In the genomic region with DNA sequence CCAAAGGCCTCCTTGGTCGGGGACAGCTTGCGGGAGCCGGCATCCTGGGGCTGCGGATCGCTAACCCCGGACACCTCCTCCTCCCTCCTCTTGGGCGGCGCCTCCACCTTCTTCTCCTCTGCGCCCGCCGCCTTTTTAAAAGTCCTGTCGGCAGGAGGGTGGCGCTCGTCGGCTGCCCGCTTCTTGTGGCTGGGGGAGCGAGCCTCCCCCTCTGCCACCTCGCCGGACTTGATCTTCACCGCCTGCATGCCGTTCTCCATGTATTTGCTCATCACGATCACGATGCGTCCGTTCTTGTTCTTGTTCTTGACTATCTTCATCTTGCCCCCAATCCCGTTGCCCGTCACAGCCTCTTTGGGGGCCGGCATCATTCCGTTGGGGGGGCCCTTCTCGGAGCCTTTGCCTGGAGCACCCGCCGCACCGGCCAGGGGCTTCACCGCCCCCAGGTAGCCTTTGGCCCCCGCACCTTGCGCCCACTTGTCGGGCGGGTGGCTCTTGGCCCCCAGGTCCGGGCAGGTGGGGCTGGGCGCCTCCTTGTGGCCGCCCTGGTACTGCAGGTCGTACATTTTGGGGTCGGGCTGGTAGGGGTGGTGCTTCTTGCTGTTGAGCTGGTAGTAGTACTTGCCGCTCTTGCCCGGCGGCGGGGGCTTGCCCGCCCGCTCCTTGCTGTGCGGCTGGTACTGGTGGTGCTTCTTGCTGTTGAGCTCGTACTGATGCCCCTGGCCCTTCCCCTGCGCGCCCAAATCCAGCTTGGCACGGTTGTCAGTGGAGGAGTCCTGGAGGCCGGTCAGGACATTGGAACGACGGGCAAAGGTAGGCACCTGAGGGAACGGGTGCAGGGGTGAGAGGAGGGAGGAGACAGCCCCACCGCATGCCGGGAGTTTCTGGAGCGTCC, we compare ENCODE assay signal across 1 cellular context.
TF ChIP-seq lines count a peak whose summit lies in the region.

No MANE protein-coding gene starts in this region.

TF ChIP-seq in HepG2, 621 proteins besides CTCF, POLR2A, EP300 and RAD21 (continued from another document and continues in another):
- no peak for TF ChIP-seq ZNF646 (CRISPR knock-in tag; IDR thresholded peaks at IDR 0.05)
- TF ChIP-seq EED (CRISPR knock-in tag; IDR thresholded peaks at IDR 0.05), result peak; percentile 64; the same call in 1 of the 2 replicates
- TF ChIP-seq ZFP36L2 (CRISPR knock-in tag; IDR thresholded peaks at IDR 0.05), result no peak
- TF ChIP-seq NR1H2 (CRISPR knock-in tag; IDR thresholded peaks at IDR 0.05; ENCODE audit: borderline replicate concordance, low read depth), result no peak
- no peak for TF ChIP-seq ZNF234 (CRISPR knock-in tag; conservative IDR thresholded peaks at IDR 0.05)
- no peak for TF ChIP-seq FLYWCH1 (CRISPR knock-in tag; IDR thresholded peaks at IDR 0.05)
- no peak for TF ChIP-seq FIP1L1 (IDR thresholded peaks at IDR 0.05; ENCODE audit: borderline replicate concordance, insufficient read depth, low read depth, low read length)
- no peak for TF ChIP-seq MEIS2 (CRISPR knock-in tag; IDR thresholded peaks at IDR 0.05)
- TF ChIP-seq, protein P1, sequence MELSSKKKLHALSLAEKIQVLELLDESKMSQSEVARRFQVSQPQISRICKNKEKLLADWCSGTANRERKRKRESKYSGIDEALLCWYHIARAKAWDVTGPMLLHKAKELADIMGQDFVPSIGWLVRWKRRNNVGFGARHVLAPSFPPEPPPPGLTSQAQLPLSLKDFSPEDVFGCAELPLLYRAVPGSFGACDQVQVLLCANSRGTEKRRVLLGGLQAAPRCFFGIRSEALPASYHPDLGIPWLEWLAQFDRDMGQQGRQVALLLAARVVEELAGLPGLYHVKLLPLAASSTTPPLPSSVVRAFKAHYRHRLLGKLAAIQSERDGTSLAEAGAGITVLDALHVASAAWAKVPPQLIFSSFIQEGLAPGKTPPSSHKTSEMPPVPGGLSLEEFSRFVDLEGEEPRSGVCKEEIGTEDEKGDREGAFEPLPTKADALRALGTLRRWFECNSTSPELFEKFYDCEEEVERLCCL (CRISPR knock-in tag; IDR thresholded peaks at IDR 0.05; ENCODE audit: borderline replicate concordance), result no peak
- no peak for TF ChIP-seq ZNF550 (CRISPR knock-in tag; IDR thresholded peaks at IDR 0.05; ENCODE audit: borderline replicate concordance)
- no peak for TF ChIP-seq KLF16 (CRISPR knock-in tag; IDR thresholded peaks at IDR 0.05)
- TF ChIP-seq MAFF (IDR thresholded peaks at IDR 0.05; ENCODE audit: low read depth, low read length), result no peak
- TF ChIP-seq HNF1A (IDR thresholded peaks at IDR 0.05; ENCODE audit: low read depth), result no peak
- no peak for TF ChIP-seq HNF1A (CRISPR knock-in tag; IDR thresholded peaks at IDR 0.05; ENCODE audit: borderline replicate concordance)
- no peak for TF ChIP-seq ZNF713 (CRISPR knock-in tag; IDR thresholded peaks at IDR 0.05)
- TF ChIP-seq SKI (IDR thresholded peaks at IDR 0.05; ENCODE audit: partially characterized antibody), result no peak
- TF ChIP-seq CBFB (CRISPR knock-in tag; IDR thresholded peaks at IDR 0.05), result no peak
- 0 out of 2 replicates have a peak, but pooled peaks have one; percentile 35 for TF ChIP-seq ZNF724P (CRISPR knock-in tag; IDR thresholded peaks at IDR 0.05; ENCODE audit: borderline replicate concordance)
- TF ChIP-seq FOXA1 (IDR thresholded peaks at IDR 0.05), result no peak
- no peak for TF ChIP-seq FOXA1 (CRISPR knock-in tag; IDR thresholded peaks at IDR 0.05)
- TF ChIP-seq NR2F2 (IDR thresholded peaks at IDR 0.05; ENCODE audit: borderline replicate concordance, low read depth), result no peak; the same call in 1 of the 2 replicates
- TF ChIP-seq ELK4 (CRISPR knock-in tag; IDR thresholded peaks at IDR 0.05; ENCODE audit: borderline replicate concordance), result no peak
- TF ChIP-seq ZGPAT (CRISPR knock-in tag; IDR thresholded peaks at IDR 0.05), result peak; percentile 59
- no peak for TF ChIP-seq FOXK1 (CRISPR knock-in tag; IDR thresholded peaks at IDR 0.05; ENCODE audit: borderline replicate concordance, low read depth)
- TF ChIP-seq ZNF441 (CRISPR knock-in tag; IDR thresholded peaks at IDR 0.05; ENCODE audit: borderline replicate concordance), result no peak; the same call in 1 of the 2 replicates
- no peak for TF ChIP-seq ZNF431 (CRISPR knock-in tag; IDR thresholded peaks at IDR 0.05; ENCODE audit: borderline replicate concordance, low read depth)
- TF ChIP-seq ZFP91 (CRISPR knock-in tag; IDR thresholded peaks at IDR 0.05; ENCODE audit: borderline replicate concordance), result peak; percentile 72; the same call in 1 of the 2 replicates
- no peak for TF ChIP-seq NFATC3 (CRISPR knock-in tag; IDR thresholded peaks at IDR 0.05)
- no peak for TF ChIP-seq ARID3A (IDR thresholded peaks at IDR 0.05; ENCODE audit: low read depth, low read length)
- TF ChIP-seq THAP7 (CRISPR knock-in tag; IDR thresholded peaks at IDR 0.05), result no peak
- no peak for TF ChIP-seq NFE2 (CRISPR knock-in tag; IDR thresholded peaks at IDR 0.05)
- no peak for TF ChIP-seq FOXP1 (IDR thresholded peaks at IDR 0.05)
- TF ChIP-seq FOXP1 (CRISPR knock-in tag; IDR thresholded peaks at IDR 0.05), result no peak
- TF ChIP-seq SP140L (CRISPR knock-in tag; IDR thresholded peaks at IDR 0.05; ENCODE audit: borderline replicate concordance), result no peak
